20 cellular contexts compared by ENCODE assay signal in genomic region chr14:46018846-46019420, GRCh38.
A peak's percentile ranks its signal among the peaks of the same experiment; 100 is the strongest.
DNase-seq lines count a peak whose midpoint lies in the region; ATAC-seq and TF ChIP-seq lines count a peak whose summit lies in the region.
"Had no signal": no experiment of that assay in that cellular context is flagged by ENCODE, and none has a peak within 500 bp of the region (broad histone marks: within the 10 kb centered on the region; RNA-seq: fewer than 3 reads in every experiment).

No MANE protein-coding gene starts in this region.

- intact Hi-C loops in colonic mucosa (cut with DNase I): no loop called here

- TF ChIP-seq CTCF in RWPE2 (IDR thresholded peaks at IDR 0.05; ENCODE audit: poor library complexity, severe bottlenecking): no peak
- no peak for TF ChIP-seq CTCF in foreskin keratinocyte (conservative IDR thresholded peaks at IDR 0.05)
- TF ChIP-seq CTCF in colonic mucosa (IDR thresholded peaks at IDR 0.05): no peak

- H3K9ac ChIP-seq in HUES6 (ENCODE audit: low read length) (no peak overlapping the region), colonic mucosa (ENCODE audit: low read depth in 2 of 2, low read length in 2 of 2) (no peak overlapping the region)
- H3K9ac ChIP-seq: BLaER1 treated with 17β-estradiol and CSF1 and Interleukin-3, amounts not matched to agents 10 nM and 100 nM had no signal

- no peaks in the 10 kb centered on the region for H3K9me3 ChIP-seq in HUES6 (ENCODE audit: control insufficient read depth, insufficient read depth, low read depth, low read length)
- no peaks in the 10 kb centered on the region for H3K9me3 ChIP-seq in RWPE2 (ENCODE audit: severe bottlenecking)
- H3K9me3 ChIP-seq in colonic mucosa: no peaks in the 10 kb centered on the region
- H3K9me3 ChIP-seq: A549; BE2C; BLaER1 treated with 17β-estradiol and CSF1 and Interleukin-3, amounts not matched to agents 10 nM and 100 nM; HAP-1 had no signal

- ATAC-seq in RWPE2 (ENCODE audit: low read depth) (peak; percentile 69; the same call in 2 of the 3 replicates), foreskin keratinocyte (no peak), HG02840 (IDR thresholded peaks at IDR 0.05; ENCODE audit: low FRiP score, unreplicated experiment) (no peak)
- ATAC-seq: A549 had no signal

- DNase-seq in RWPE2 (ENCODE audit: low spot score) (no peak), foreskin keratinocyte (peak; percentile 4 to 53), colonic mucosa (no peak), NCI-H82 (lab: John Stamatoyannopoulos, UW) (no peak)
- DNase-seq: 8988T; ACHN; AML-193; BE2C; CD4-positive, alpha-beta T cell; CD8-positive, alpha-beta memory T cell; DMS53; DMS79 treated with DMSO at 0.1 percent for 48 hours; GF-D8; GOT3; HFFc6 had no signal

- H3K4me3 ChIP-seq in HUES6 (ENCODE audit: low read depth, low read length) (no peak overlapping the region), RWPE2 (ENCODE audit: severe bottlenecking) (no peak overlapping the region), colonic mucosa (no peak overlapping the region)
- H3K4me3 ChIP-seq: A549; BLaER1 treated with 17β-estradiol and CSF1 and Interleukin-3, amounts not matched to agents 10 nM and 100 nM; HAP-1 had no signal

- H3K27ac ChIP-seq in HUES6 (ENCODE audit: low read depth, low read length) (0 out of 2 replicates have a peak overlapping the region, but pooled peaks have one; percentile 52), RWPE2 (ENCODE audit: poor library complexity, severe bottlenecking) (no peak overlapping the region), foreskin keratinocyte (no peak overlapping the region), colonic mucosa (no peak overlapping the region)
- H3K27ac ChIP-seq: A549; BLaER1 treated with 17β-estradiol and CSF1 and Interleukin-3, amounts not matched to agents 10 nM and 100 nM had no signal

- H3K4me1 ChIP-seq in HUES6 (ENCODE audit: control insufficient read depth, insufficient read depth, low read length) (peaks cover 10% of the 10 kb centered on the region), RWPE2 (ENCODE audit: insufficient read depth, poor library complexity, severe bottlenecking) (peaks cover 15% of the 10 kb centered on the region), foreskin keratinocyte (no peaks in the 10 kb centered on the region), colonic mucosa (no peaks in the 10 kb centered on the region)
- H3K4me1 ChIP-seq: A549; BE2C; BLaER1 treated with 17β-estradiol and CSF1 and Interleukin-3, amounts not matched to agents 10 nM and 100 nM; HAP-1 had no signal

- no peaks in the 10 kb centered on the region for H3K36me3 ChIP-seq in HUES6 (ENCODE audit: control insufficient read depth, insufficient read depth, low read length)
- H3K36me3 ChIP-seq in RWPE2 (ENCODE audit: low read depth): no peaks in the 10 kb centered on the region
- no peaks in the 10 kb centered on the region for H3K36me3 ChIP-seq in colonic mucosa
- H3K36me3 ChIP-seq: BE2C; BLaER1 treated with 17β-estradiol and CSF1 and Interleukin-3, amounts not matched to agents 10 nM and 100 nM; HAP-1 had no signal

- H3K27me3 ChIP-seq in HUES6 (ENCODE audit: control insufficient read depth, insufficient read depth, low read length) (no peaks in the 10 kb centered on the region), RWPE2 (ENCODE audit: insufficient read depth, poor library complexity, severe bottlenecking) (no peaks in the 10 kb centered on the region), foreskin keratinocyte (no peaks in the 10 kb centered on the region), colonic mucosa (no peaks in the 10 kb centered on the region)
- H3K27me3 ChIP-seq: BE2C; BLaER1 treated with 17β-estradiol and CSF1 and Interleukin-3, amounts not matched to agents 10 nM and 100 nM had no signal

Comparison
In these comparisons a context has a peak if more than half of its experiments do, and no peak if none do; other contexts are left out.
1. DNase-seq: peak in foreskin keratinocyte (2 of 2); none in RWPE2 (single experiment), colonic mucosa (single experiment) and NCI-H82 (single experiment).